ENCODE assay signal across 21 cellular contexts in the genomic region with DNA sequence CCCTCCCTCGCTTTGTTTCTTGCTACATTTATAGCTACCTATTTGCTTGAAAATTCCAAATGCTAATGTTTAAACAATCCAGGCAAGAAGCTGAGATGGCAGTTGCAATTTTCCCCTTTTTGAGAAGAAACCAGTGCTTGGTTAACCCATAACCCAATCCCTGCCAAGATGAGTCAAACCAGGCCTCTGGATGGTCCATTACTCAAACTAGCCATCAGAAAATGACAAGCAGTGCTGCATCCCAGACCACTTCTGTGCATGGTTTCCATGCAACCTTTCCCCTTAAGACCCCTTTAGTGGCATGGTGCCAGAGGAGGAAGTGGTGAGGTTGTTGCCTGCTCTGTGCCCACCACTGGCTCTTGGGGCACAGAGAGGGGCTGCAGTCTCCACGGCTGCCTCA.
"Had no signal": no experiment of that assay in that cellular context is flagged by ENCODE, and none has a peak within 500 bp of the region (broad histone marks: within the 10 kb centered on the region; RNA-seq: fewer than 3 reads in every experiment).

No MANE protein-coding gene starts in this region.

- H3K27me3 ChIP-seq: gastrocnemius medialis, heart left ventricle, hepatocyte, sigmoid colon, thyroid gland had no signal

- H3K27ac Mint-ChIP-seq: memory B cell; natural killer cell; progenitor cell of endocrine pancreas; stimulated activated memory B cell treated with anti-CD40 and anti-IgM and Interleukin-4, amounts not matched to agents 10 μg/mL and 1 μg/mL and 100 μg/mL, for 72 hours; stimulated activated naive CD8-positive, alpha-beta T cell treated with anti-CD3 and anti-CD28 coated beads, Interleukin-15, Interleukin-2, amounts not matched to agents 100 ng/mL and 50 ng/mL, for 24 hours; type B pancreatic cell had no signal

- H3K9ac ChIP-seq: parathyroid adenoma had no signal

- H3K27me3 Mint-ChIP-seq: stimulated activated memory B cell treated with anti-CD40 and anti-IgM and Interleukin-4, amounts not matched to agents 10 μg/mL and 1 μg/mL and 100 μg/mL, for 72 hours had no signal

- H3K4me3 Mint-ChIP-seq: memory B cell; natural killer cell; stimulated activated memory B cell treated with anti-CD40 and anti-IgM and Interleukin-4, amounts not matched to agents 10 μg/mL and 1 μg/mL and 100 μg/mL, for 72 hours; stimulated activated naive CD8-positive, alpha-beta T cell treated with anti-CD3 and anti-CD28 coated beads, Interleukin-15, Interleukin-2, amounts not matched to agents 100 ng/mL and 50 ng/mL, for 24 hours; type B pancreatic cell had no signal

- H3K4me3 ChIP-seq: dorsolateral prefrontal cortex, gastrocnemius medialis, heart left ventricle, hepatocyte, lung, sigmoid colon, thyroid gland had no signal

- ATAC-seq: gastrocnemius medialis; heart left ventricle; left lobe of liver; natural killer cell; stimulated activated memory B cell treated with anti-CD40 and anti-IgM and Interleukin-4, amounts not matched to agents 10 μg/mL and 1 μg/mL and 100 μg/mL, for 72 hours had no signal

- H3K27ac ChIP-seq: dorsolateral prefrontal cortex, gastrocnemius medialis, heart left ventricle, hepatocyte, parathyroid adenoma, thyroid gland had no signal

- FAIRE-seq: colon, kidney had no signal

- H3K4me2 ChIP-seq: hepatocyte had no signal

- DNase-seq: dorsolateral prefrontal cortex; effector CD4-positive, alpha-beta T cell; foreskin fibroblast; gastrocnemius medialis; heart left ventricle; kidney; natural killer cell; sigmoid colon; stimulated activated CD4-positive, alpha-beta T cell treated with anti-CD3 and anti-CD28 coated beads, Interleukin-2, amount 100 ng/mL, for 24 hours; stimulated activated CD4-positive, alpha-beta T cell treated with anti-CD3 and anti-CD28 coated beads, Interleukin-4, amount 100 ng/mL, for 24 hours; thyroid gland had no signal

- H3K36me3 ChIP-seq: gastrocnemius medialis, heart left ventricle, sigmoid colon, thyroid gland had no signal

- H3K4me1 ChIP-seq: gastrocnemius medialis, parathyroid adenoma, sigmoid colon, thyroid gland had no signal

- H3K9me3 Mint-ChIP-seq: natural killer cell, type B pancreatic cell had no signal

- H3K9me3 ChIP-seq: gastrocnemius medialis, heart left ventricle, sigmoid colon, thyroid gland had no signal

- H3K79me2 ChIP-seq: hepatocyte, parathyroid adenoma had no signal

- H3K4me1 Mint-ChIP-seq: natural killer cell had no signal

- H2AFZ ChIP-seq: hepatocyte, parathyroid adenoma had no signal
